In the genomic region with DNA sequence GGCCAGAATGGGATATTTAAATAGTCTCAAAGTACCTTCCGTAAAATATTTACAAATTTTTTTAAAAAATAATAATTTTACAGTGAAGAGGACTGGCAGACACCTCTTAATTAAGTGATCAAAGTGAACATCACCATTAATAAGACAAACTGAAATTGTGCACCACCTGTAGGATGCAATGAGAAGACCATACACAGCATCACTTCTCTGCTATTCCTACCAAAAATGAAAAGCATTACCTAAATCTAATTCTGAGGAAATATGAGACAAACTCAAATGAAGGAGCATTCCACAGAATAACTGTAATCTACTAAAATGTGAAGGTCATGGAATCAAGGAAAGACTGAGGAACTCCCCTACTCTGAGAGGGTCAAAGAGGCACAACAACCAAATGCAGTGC, we compare ENCODE assay signal across 1 cellular context.
TF ChIP-seq lines count a peak whose summit lies in the region.

No MANE protein-coding gene starts in this region.

TF ChIP-seq in HCT116, 20 proteins besides CTCF, POLR2A, EP300 and RAD21 (continued from another document):
- TF ChIP-seq MAX (IDR thresholded peaks at IDR 0.05), result no peak
- TF ChIP-seq EZH2phosphoT487 (IDR thresholded peaks at IDR 0.05; ENCODE audit: borderline replicate concordance), result no peak
- no peak for TF ChIP-seq CEBPB (IDR thresholded peaks at IDR 0.05; ENCODE audit: low read depth)
- no peak for TF ChIP-seq ZNF274 (IDR thresholded peaks at IDR 0.05; ENCODE audit: low read depth, low read length)
- TF ChIP-seq POLR2AphosphoS5 (IDR thresholded peaks at IDR 0.05; ENCODE audit: low read depth, low read length), result no peak
- TF ChIP-seq TCF7L2 (IDR thresholded peaks at IDR 0.05; ENCODE audit: borderline replicate concordance, extremely low read depth, insufficient read depth, insufficient read length), result no peak
- TF ChIP-seq SRF (IDR thresholded peaks at IDR 0.05; ENCODE audit: low read depth), result no peak
- no peak for TF ChIP-seq JUND (IDR thresholded peaks at IDR 0.05)
- TF ChIP-seq EGR1 (IDR thresholded peaks at IDR 0.05; ENCODE audit: low read depth), result no peak
- TF ChIP-seq ATF3 (IDR thresholded peaks at IDR 0.05), result no peak
- TF ChIP-seq EZH2 (IDR thresholded peaks at IDR 0.05), result no peak
- TF ChIP-seq, protein P1, sequence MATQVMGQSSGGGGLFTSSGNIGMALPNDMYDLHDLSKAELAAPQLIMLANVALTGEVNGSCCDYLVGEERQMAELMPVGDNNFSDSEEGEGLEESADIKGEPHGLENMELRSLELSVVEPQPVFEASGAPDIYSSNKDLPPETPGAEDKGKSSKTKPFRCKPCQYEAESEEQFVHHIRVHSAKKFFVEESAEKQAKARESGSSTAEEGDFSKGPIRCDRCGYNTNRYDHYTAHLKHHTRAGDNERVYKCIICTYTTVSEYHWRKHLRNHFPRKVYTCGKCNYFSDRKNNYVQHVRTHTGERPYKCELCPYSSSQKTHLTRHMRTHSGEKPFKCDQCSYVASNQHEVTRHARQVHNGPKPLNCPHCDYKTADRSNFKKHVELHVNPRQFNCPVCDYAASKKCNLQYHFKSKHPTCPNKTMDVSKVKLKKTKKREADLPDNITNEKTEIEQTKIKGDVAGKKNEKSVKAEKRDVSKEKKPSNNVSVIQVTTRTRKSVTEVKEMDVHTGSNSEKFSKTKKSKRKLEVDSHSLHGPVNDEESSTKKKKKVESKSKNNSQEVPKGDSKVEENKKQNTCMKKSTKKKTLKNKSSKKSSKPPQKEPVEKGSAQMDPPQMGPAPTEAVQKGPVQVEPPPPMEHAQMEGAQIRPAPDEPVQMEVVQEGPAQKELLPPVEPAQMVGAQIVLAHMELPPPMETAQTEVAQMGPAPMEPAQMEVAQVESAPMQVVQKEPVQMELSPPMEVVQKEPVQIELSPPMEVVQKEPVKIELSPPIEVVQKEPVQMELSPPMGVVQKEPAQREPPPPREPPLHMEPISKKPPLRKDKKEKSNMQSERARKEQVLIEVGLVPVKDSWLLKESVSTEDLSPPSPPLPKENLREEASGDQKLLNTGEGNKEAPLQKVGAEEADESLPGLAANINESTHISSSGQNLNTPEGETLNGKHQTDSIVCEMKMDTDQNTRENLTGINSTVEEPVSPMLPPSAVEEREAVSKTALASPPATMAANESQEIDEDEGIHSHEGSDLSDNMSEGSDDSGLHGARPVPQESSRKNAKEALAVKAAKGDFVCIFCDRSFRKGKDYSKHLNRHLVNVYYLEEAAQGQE (IDR thresholded peaks at IDR 0.05; ENCODE audit: low read depth), result no peak
- TF ChIP-seq CBX3 (IDR thresholded peaks at IDR 0.05; ENCODE audit: low read depth), result no peak
- no peak for TF ChIP-seq ELF1 (IDR thresholded peaks at IDR 0.05; ENCODE audit: borderline replicate concordance, low read depth)
- TF ChIP-seq ZFX (IDR thresholded peaks at IDR 0.05), result no peak
